13 cellular contexts compared by ENCODE assay signal in genomic region chr13:90792335-90792734, GRCh38.
"Had no signal": no experiment of that assay in that cellular context is flagged by ENCODE, and none has a peak within 500 bp of the region (broad histone marks: within the 10 kb centered on the region; RNA-seq: fewer than 3 reads in every experiment).

No MANE protein-coding gene starts in this region.

- H3K4me3 ChIP-seq: right atrium auricular region, tibial artery, uterus had no signal

- H3K27me3 ChIP-seq: right atrium auricular region, tibial artery, uterus had no signal

- DNase-seq: activated effector memory CD4-positive, alpha-beta T cell treated with Interleukin-2 at 50 U/mL for 16 hours; activated T-cell treated with anti-CD3 and anti-CD28 coated beads, Interleukin-2, amount 50 U/mL, for 1 hour; amygdala; left colon; naive thymus-derived CD8-positive, alpha-beta T cell; posterior cingulate gyrus; small intestine; T-helper 2 cell; tibial artery; uterus had no signal

- H3K36me3 ChIP-seq: right atrium auricular region, tibial artery, uterus had no signal

- ATAC-seq: activated CD4-positive, CD25-positive, alpha-beta regulatory T cell treated with anti-CD3 and anti-CD28 coated beads, Interleukin-2, amount 50 U/mL, for 24 hours; left colon; naive thymus-derived CD8-positive, alpha-beta T cell had no signal

- H3K4me3 Mint-ChIP-seq: activated naive CD4-positive, alpha-beta T cell treated with anti-CD3 and anti-CD28 coated beads, Interleukin-2, amount 50 U/mL, for 24 hours; naive thymus-derived CD8-positive, alpha-beta T cell had no signal

- H3K36me3 Mint-ChIP-seq: activated naive CD4-positive, alpha-beta T cell treated with anti-CD3 and anti-CD28 coated beads, Interleukin-2, amount 50 U/mL, for 24 hours; naive thymus-derived CD8-positive, alpha-beta T cell had no signal

- H3K9me3 Mint-ChIP-seq: activated naive CD4-positive, alpha-beta T cell treated with anti-CD3 and anti-CD28 coated beads, Interleukin-2, amount 50 U/mL, for 24 hours had no signal

- H3K27ac Mint-ChIP-seq: activated naive CD4-positive, alpha-beta T cell treated with anti-CD3 and anti-CD28 coated beads, Interleukin-2, amount 50 U/mL, for 24 hours; naive thymus-derived CD8-positive, alpha-beta T cell had no signal

- H3K9me3 ChIP-seq: right atrium auricular region, tibial artery, uterus had no signal

- H3K4me1 ChIP-seq: right atrium auricular region, tibial artery, uterus had no signal

- H3K27me3 Mint-ChIP-seq: activated naive CD4-positive, alpha-beta T cell treated with anti-CD3 and anti-CD28 coated beads, Interleukin-2, amount 50 U/mL, for 24 hours; naive thymus-derived CD8-positive, alpha-beta T cell had no signal

- H3K27ac ChIP-seq: right atrium auricular region, tibial artery, uterus had no signal

- H3K4me1 Mint-ChIP-seq: activated naive CD4-positive, alpha-beta T cell treated with anti-CD3 and anti-CD28 coated beads, Interleukin-2, amount 50 U/mL, for 24 hours; naive thymus-derived CD8-positive, alpha-beta T cell had no signal
